21 cellular contexts compared by ENCODE assay signal in the genomic region with DNA sequence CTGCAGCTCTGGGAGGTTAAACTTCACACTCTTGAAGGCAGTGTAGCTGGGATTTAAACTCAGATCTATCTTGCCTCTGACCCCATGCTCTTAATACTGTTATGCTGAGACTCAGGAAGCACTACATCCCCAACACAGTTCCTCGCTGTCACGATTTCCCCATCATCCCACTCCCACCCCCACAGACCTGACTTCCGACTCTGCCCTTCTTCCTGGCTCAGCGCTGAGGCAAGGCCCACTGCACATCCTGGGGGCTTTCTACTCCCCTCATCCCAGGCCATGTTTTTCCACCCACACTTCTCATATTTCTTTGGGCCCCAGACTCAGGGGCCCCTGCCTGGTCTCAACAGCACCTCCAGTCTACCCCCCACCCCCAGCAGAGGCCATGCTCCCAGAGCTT. TPM values are rescaled to one million over a fixed set of nuclear protein-coding genes. Genes with fewer than 3 reads are reported as not detected.
DNase-seq lines count a peak whose midpoint lies in the region; ATAC-seq and TF ChIP-seq lines count a peak whose summit lies in the region.
"Had no signal": no experiment of that assay in that cellular context is flagged by ENCODE, and none has a peak within 500 bp of the region (broad histone marks: within the 10 kb centered on the region; RNA-seq: fewer than 3 reads in every experiment).

No MANE protein-coding gene starts in this region.

- H3K27me3 ChIP-seq in mesendoderm (ENCODE audit: insufficient read depth, low read length, poor library complexity), result no peaks in the 10 kb centered on the region
- no peaks in the 10 kb centered on the region for H3K27me3 ChIP-seq in suprapubic skin

- POLR2A ChIA-PET in activated CD4-positive, alpha-beta T cell treated with anti-CD3 and anti-CD28 coated beads for 36 hours (lab: Charles Lee), result no interaction called here

- TF ChIP-seq CTCF in suprapubic skin (IDR thresholded peaks at IDR 0.05), result no peak

- H3K79me1 ChIP-seq in mesendoderm (ENCODE audit: low read length), result no peaks in the 10 kb centered on the region

- TF ChIP-seq POLR2A in suprapubic skin (IDR thresholded peaks at IDR 0.05), result no peak

- peaks cover 5% of the 10 kb centered on the region for H3K36me3 Mint-ChIP-seq in activated CD4-positive, alpha-beta T cell treated with anti-CD3 and anti-CD28 coated beads for 36 hours (ENCODE audit: low read depth)
- peaks cover 27% of the 10 kb centered on the region for H3K36me3 Mint-ChIP-seq in activated T-helper 17 cell treated with anti-CD3 and anti-CD28 coated beads, Interleukin-2, amount 50 U/mL, for 72 hours (ENCODE audit: low read depth)

- H4K5ac ChIP-seq in mesendoderm (ENCODE audit: low read length), result no peak overlapping the region

- no peak overlapping the region for H3K23ac ChIP-seq in mesendoderm (ENCODE audit: low read length)

- H3K27me3 Mint-ChIP-seq in activated CD4-positive, alpha-beta T cell treated with anti-CD3 and anti-CD28 coated beads for 36 hours, result no peaks in the 10 kb centered on the region
- no peaks in the 10 kb centered on the region for H3K27me3 Mint-ChIP-seq in activated T-helper 17 cell treated with anti-CD3 and anti-CD28 coated beads, Interleukin-2, amount 50 U/mL, for 72 hours
- H3K27me3 Mint-ChIP-seq: CD4-positive, alpha-beta memory T cell had no signal

- H3K27ac Mint-ChIP-seq in activated CD4-positive, alpha-beta T cell treated with anti-CD3 and anti-CD28 coated beads for 36 hours, result peak overlapping the region; percentile 47
- peak overlapping the region; percentile 54 for H3K27ac Mint-ChIP-seq in activated T-helper 17 cell treated with anti-CD3 and anti-CD28 coated beads, Interleukin-2, amount 50 U/mL, for 72 hours

- peak overlapping the region; percentile 19 for H3K56ac ChIP-seq in mesendoderm (ENCODE audit: low read length)

- no peaks in the 10 kb centered on the region for H3K9me3 Mint-ChIP-seq in activated CD4-positive, alpha-beta T cell treated with anti-CD3 and anti-CD28 coated beads for 36 hours (ENCODE audit: low read depth)
- H3K9me3 Mint-ChIP-seq in activated T-helper 17 cell treated with anti-CD3 and anti-CD28 coated beads, Interleukin-2, amount 50 U/mL, for 72 hours, result no peaks in the 10 kb centered on the region
- H3K9me3 Mint-ChIP-seq: CD4-positive, alpha-beta memory T cell; immature natural killer cell had no signal

- H3K4me3 ChIP-seq in mesendoderm (ENCODE audit: low read length) (no peak overlapping the region), suprapubic skin (peak overlapping the region; percentile 24)
- H3K4me3 ChIP-seq: A549, coronary artery had no signal

- H3K4ac ChIP-seq in mesendoderm (ENCODE audit: low read depth, low read length), result no peak overlapping the region

- no peaks in the 10 kb centered on the region for H3K4me1 Mint-ChIP-seq in activated CD4-positive, alpha-beta T cell treated with anti-CD3 and anti-CD28 coated beads for 36 hours
- H3K4me1 Mint-ChIP-seq in activated T-helper 17 cell treated with anti-CD3 and anti-CD28 coated beads, Interleukin-2, amount 50 U/mL, for 72 hours, result no peaks in the 10 kb centered on the region

- no peaks in the 10 kb centered on the region for H3K79me2 ChIP-seq in mesendoderm (ENCODE audit: control insufficient read depth, insufficient read depth, low read length)

- intact Hi-C loops in activated CD4-positive, alpha-beta T cell treated with anti-CD3 and anti-CD28 coated beads for 36 hours (cut with DNase I, micrococcal nuclease), result no loop called here

- no peak overlapping the region for H3K9ac ChIP-seq in mesendoderm (ENCODE audit: low read length)

- peaks cover 5% of the 10 kb centered on the region for H3K4me1 ChIP-seq in mesendoderm (ENCODE audit: control insufficient read depth, low read depth, low read length)
- peaks cover 48% of the 10 kb centered on the region for H3K4me1 ChIP-seq in suprapubic skin
- H3K4me1 ChIP-seq: A549 had no signal

- no CpG with 5 or more reads among the region's 4 CpGs for WGBS in mesendoderm (ENCODE audit: extremely low coverage, insufficient coverage, low lambda C conversion rate)
- WGBS in suprapubic skin, result 59% methylated on average over 4 of the region's 4 CpGs

- no peak overlapping the region for H2BK5ac ChIP-seq in mesendoderm (ENCODE audit: low read length)

- TF ChIP-seq EP300 in suprapubic skin (IDR thresholded peaks at IDR 0.05), result no peak

- DNase-seq in activated CD4-positive, alpha-beta T cell treated with anti-CD3 and anti-CD28 coated beads for 36 hours, result no peak
- no peak for DNase-seq in activated CD4-positive, alpha-beta T cell treated with anti-CD3 and anti-CD28 coated beads for 4 hours
- DNase-seq in mesendoderm (peak; percentile 35), suprapubic skin (ENCODE audit: low spot score in 2 of 2) (no peak), Ammon's horn (ENCODE audit: low spot score) (no peak)
- DNase-seq in activated CD4-positive, CD25-positive, alpha-beta regulatory T cell (lab: John Stamatoyannopoulos, UW), result no peak
- DNase-seq: activated effector memory CD4-positive, alpha-beta T cell treated with anti-CD3 and anti-CD28 coated beads, Interleukin-2, amount 50 U/mL, for 16 hours; CD4-positive, alpha-beta memory T cell; DMS79; HCEC 1CT; immature natural killer cell; MV-4-11; NCI-H2107; NCI-H69; occipital lobe; stimulated activated CD4-positive, alpha-beta T cell treated with anti-CD3 and anti-CD28 coated beads, Interleukin-2, amount 100 ng/mL, for 48 hours; SW 1271 had no signal

- H3K27ac ChIP-seq in mesendoderm (ENCODE audit: low read depth, low read length), result no peak overlapping the region
- peak overlapping the region; percentile 81 for H3K27ac ChIP-seq in suprapubic skin
- H3K27ac ChIP-seq: A549 had no signal

- H2AK5ac ChIP-seq in mesendoderm (ENCODE audit: low read length), result no peak overlapping the region

- H4K8ac ChIP-seq in mesendoderm (ENCODE audit: low read depth, low read length), result no peak overlapping the region

- H3K9me3 ChIP-seq in suprapubic skin, result no peaks in the 10 kb centered on the region
- H3K9me3 ChIP-seq: A549 had no signal

- no peak overlapping the region for H3K4me2 ChIP-seq in mesendoderm (ENCODE audit: low read length)
- H3K4me2 ChIP-seq: A549 had no signal

- H3K36me3 ChIP-seq in mesendoderm (ENCODE audit: control insufficient read depth, insufficient read depth, low read length), result no peaks in the 10 kb centered on the region
- peaks cover 36% of the 10 kb centered on the region for H3K36me3 ChIP-seq in suprapubic skin

- CTCF ChIA-PET in activated CD4-positive, alpha-beta T cell treated with anti-CD3 and anti-CD28 coated beads for 36 hours (lab: Charles Lee), result interaction anchor here (0.6 to 0.9 kb wide), 2 partner anchors 10 to 11 kb away, joined by 3 read pairs; no protein-coding TSS in a partner anchor

- H3K18ac ChIP-seq in mesendoderm (ENCODE audit: low read length), result no peak overlapping the region

- no peak for ATAC-seq in activated CD4-positive, alpha-beta T cell treated with anti-CD3 and anti-CD28 coated beads for 36 hours
- no peak for ATAC-seq in activated T-helper 17 cell treated with anti-CD3 and anti-CD28 coated beads, Interleukin-2, amount 50 U/mL, for 72 hours (replicated peaks)
- no peak for ATAC-seq in HG02610 (IDR thresholded peaks at IDR 0.05; ENCODE audit: unreplicated experiment)

- no peak overlapping the region for H3K4me3 Mint-ChIP-seq in activated CD4-positive, alpha-beta T cell treated with anti-CD3 and anti-CD28 coated beads for 36 hours
- H3K4me3 Mint-ChIP-seq in activated T-helper 17 cell treated with anti-CD3 and anti-CD28 coated beads, Interleukin-2, amount 50 U/mL, for 72 hours, result no peak overlapping the region
- H3K4me3 Mint-ChIP-seq: CD4-positive, alpha-beta memory T cell; immature natural killer cell had no signal

- no peak overlapping the region for H2BK120ac ChIP-seq in mesendoderm (ENCODE audit: low read depth, low read length)

- no peak overlapping the region for H2BK15ac ChIP-seq in mesendoderm (replicated peaks; ENCODE audit: low read depth)

RNA-seq across cellular contexts. Expression of gene NDST2, which starts 7.6 kb away (rescaled TPM):
- total RNA-seq in activated CD4-positive, alpha-beta T cell treated with anti-CD3 and anti-CD28 coated beads for 36 hours, result 10 to 100 TPM; 54.7 to 65.0 TPM
- 10 to 100 TPM; 41.2 to 64.0 TPM for total RNA-seq in activated T-helper 17 cell treated with anti-CD3 and anti-CD28 coated beads, Interleukin-2, amount 50 U/mL, for 72 hours
- polyA plus RNA-seq in mesendoderm (2013, experiment 1 of 2), result 7.4 TPM
- polyA plus RNA-seq in mesendoderm (2013, experiment 2 of 2), result 8.0 TPM
- 10 to 100 TPM; 27.4 to 56.5 (median 37.6) TPM for total RNA-seq in suprapubic skin

RNA-seq across cellular contexts. Expression of gene ZSWIM8, which starts 33.6 kb away (rescaled TPM):
- 10 to 100 TPM; 40.1 to 67.3 TPM for total RNA-seq in activated CD4-positive, alpha-beta T cell treated with anti-CD3 and anti-CD28 coated beads for 36 hours
- 100 to 1,000 TPM in 1 of 2 donors, 10 to 100 TPM in 1; 66.1 to 113 TPM for total RNA-seq in activated T-helper 17 cell treated with anti-CD3 and anti-CD28 coated beads, Interleukin-2, amount 50 U/mL, for 72 hours
- polyA plus RNA-seq in mesendoderm (2013, experiment 1 of 2), result 20.4 TPM
- 22.1 TPM for polyA plus RNA-seq in mesendoderm (2013, experiment 2 of 2)
- total RNA-seq in suprapubic skin, result 100 to 1,000 TPM in 3 of 4 donors, 10 to 100 TPM in 1; 86.4 to 203 (median 121) TPM

RNA-seq across cellular contexts. Expression of gene CHCHD1, which starts 37.2 kb away (rescaled TPM):
- total RNA-seq in activated CD4-positive, alpha-beta T cell treated with anti-CD3 and anti-CD28 coated beads for 36 hours, result 10 to 100 TPM; 12.7 to 37.1 TPM
- 10 to 100 TPM; 30.2 to 32.8 TPM for total RNA-seq in activated T-helper 17 cell treated with anti-CD3 and anti-CD28 coated beads, Interleukin-2, amount 50 U/mL, for 72 hours
- 149 TPM for polyA plus RNA-seq in mesendoderm (2013, experiment 1 of 2)
- polyA plus RNA-seq in mesendoderm (2013, experiment 2 of 2), result 149 TPM
- total RNA-seq in suprapubic skin, result 10 to 100 TPM; 12.7 to 26.0 (median 22.5) TPM

RNA-seq across cellular contexts. Expression of gene CAMK2G, which starts 55.3 kb away (rescaled TPM):
- total RNA-seq in activated CD4-positive, alpha-beta T cell treated with anti-CD3 and anti-CD28 coated beads for 36 hours, result 10 to 100 TPM; 16.4 to 19.4 TPM
- 10 to 100 TPM; 19.5 to 23.2 TPM for total RNA-seq in activated T-helper 17 cell treated with anti-CD3 and anti-CD28 coated beads, Interleukin-2, amount 50 U/mL, for 72 hours
- 13.0 TPM for polyA plus RNA-seq in mesendoderm (2013, experiment 1 of 2)
- 13.1 TPM for polyA plus RNA-seq in mesendoderm (2013, experiment 2 of 2)
- 10 to 100 TPM; 16.9 to 35.2 (median 20.6) TPM for total RNA-seq in suprapubic skin
